12 cellular contexts compared by ENCODE assay signal in the genomic region with DNA sequence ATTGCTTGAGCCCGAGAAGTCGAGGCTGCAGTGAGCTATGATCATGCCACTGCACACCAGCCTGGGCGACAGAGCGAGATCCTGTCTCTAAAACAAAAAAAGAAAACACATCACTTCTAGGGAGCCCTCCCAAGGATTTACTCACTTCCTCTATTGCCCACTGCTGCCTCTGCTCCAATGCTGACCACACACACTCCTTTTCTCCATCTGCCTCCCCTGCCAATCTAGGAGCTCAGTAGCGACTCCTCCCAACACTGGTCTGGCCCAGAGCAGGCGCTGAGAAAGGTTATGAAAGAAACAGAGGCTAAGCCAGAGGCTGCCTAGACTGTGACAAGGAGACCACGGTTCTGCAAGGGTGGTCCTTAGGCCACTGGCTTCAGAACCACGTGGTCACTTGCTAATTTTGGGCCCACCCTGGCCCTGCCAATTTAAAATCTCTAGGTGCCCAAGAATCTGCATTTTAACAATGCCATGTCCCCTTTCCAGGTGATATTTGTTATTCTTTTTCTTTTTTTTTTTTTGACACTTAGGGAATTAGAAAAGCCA. TPM values are rescaled to one million over a fixed set of nuclear protein-coding genes. Genes with fewer than 3 reads are reported as not detected.
DNase-seq lines count a peak whose midpoint lies in the region; ATAC-seq and TF ChIP-seq lines count a peak whose summit lies in the region.
"Had no signal": no experiment of that assay in that cellular context is flagged by ENCODE, and none has a peak within 500 bp of the region (broad histone marks: within the 10 kb centered on the region; RNA-seq: fewer than 3 reads in every experiment).

No MANE protein-coding gene starts in this region.

- DNase-seq in DND-41 (no peak), MM.1S (peak; percentile 5), naive B cell (no peak), mesendoderm (no peak), RKO (ENCODE audit: low spot score) (no peak), Ammon's horn (ENCODE audit: low spot score) (no peak)
- DNase-seq in activated T-helper 1 cell treated with anti-CD3 and anti-CD28 coated beads, Interleukin-12 subunit alpha, Interleukin-12 subunit beta, Interleukin-2, Interleukin-4 antibody, amounts not matched to agents 30 ng/mL and 10 ng/mL and 1 ng/mL, durations not matched to agents 14 hours and 24 hours and 36 hours (ENCODE audit: low spot score), result no peak
- DNase-seq: NCI-H2081 had no signal

- peaks cover 64% of the 10 kb centered on the region for H3K4me1 Mint-ChIP-seq in activated T-helper 1 cell treated with anti-CD3 and anti-CD28 coated beads, Interleukin-12 subunit alpha, Interleukin-12 subunit beta, Interleukin-2, Interleukin-4 antibody, amounts not matched to agents 30 ng/mL and 10 ng/mL and 1 ng/mL, durations not matched to agents 14 hours and 24 hours and 36 hours (ENCODE audit: low read depth)
- H3K4me1 Mint-ChIP-seq in naive B cell, result peaks cover 17 to 19% (median 18%) of the 10 kb centered on the region in 3 donors

- H3K27me3 ChIP-seq in DND-41 (ENCODE audit: insufficient read depth, low read length, poor library complexity) (no peaks in the 10 kb centered on the region), MM.1S (replicated peaks; ENCODE audit: insufficient read depth, low read length) (no peaks in the 10 kb centered on the region), mesendoderm (ENCODE audit: insufficient read depth, low read length, poor library complexity) (no peaks in the 10 kb centered on the region)

- H3K4me1 ChIP-seq in DND-41 (ENCODE audit: insufficient read depth, low read length) (peaks cover 58% of the 10 kb centered on the region), MM.1S (ENCODE audit: low read length) (peaks cover 14% of the 10 kb centered on the region), mesendoderm (ENCODE audit: control insufficient read depth, low read depth, low read length) (peaks cover 7% of the 10 kb centered on the region)

- no peak overlapping the region for H4K8ac ChIP-seq in mesendoderm (ENCODE audit: low read depth, low read length)

- H3K9ac ChIP-seq in DND-41 (ENCODE audit: low read depth, low read length) (no peak overlapping the region), MM.1S (ENCODE audit: low read length) (no peak overlapping the region), mesendoderm (ENCODE audit: low read length) (no peak overlapping the region)

- H3K4me2 ChIP-seq in DND-41 (ENCODE audit: insufficient read depth, low read length) (no peak overlapping the region), MM.1S (ENCODE audit: low read depth, low read length) (no peak overlapping the region), mesendoderm (ENCODE audit: low read length) (no peak overlapping the region)

- no peak overlapping the region for H2BK15ac ChIP-seq in mesendoderm (replicated peaks; ENCODE audit: low read depth)

- H4K20me1 ChIP-seq in DND-41 (ENCODE audit: insufficient read depth, low read length) (peaks cover 31% of the 10 kb centered on the region), MM.1S (ENCODE audit: insufficient read depth, low read length) (no peaks in the 10 kb centered on the region)

- H2BK120ac ChIP-seq in mesendoderm (ENCODE audit: low read depth, low read length), result no peak overlapping the region

- H3K9me3 ChIP-seq in DND-41 (ENCODE audit: insufficient read depth, low read length, severe bottlenecking), result no peaks in the 10 kb centered on the region
- H3K9me3 ChIP-seq in MM.1S (replicated peaks; ENCODE audit: insufficient read depth, low read length), result no peaks in the 10 kb centered on the region

- 0 out of 2 replicates have a peak overlapping the region, but pooled peaks have one; percentile 9 for H3K27ac ChIP-seq in DND-41 (ENCODE audit: low read length)
- H3K27ac ChIP-seq in MM.1S (ENCODE audit: low read length), result no peak overlapping the region
- H3K27ac ChIP-seq in mesendoderm (ENCODE audit: low read depth, low read length), result no peak overlapping the region

- H2AK5ac ChIP-seq in mesendoderm (ENCODE audit: low read length), result no peak overlapping the region

- no peak overlapping the region for H4K5ac ChIP-seq in mesendoderm (ENCODE audit: low read length)

- H3K36me3 Mint-ChIP-seq in activated T-helper 1 cell treated with anti-CD3 and anti-CD28 coated beads, Interleukin-12 subunit alpha, Interleukin-12 subunit beta, Interleukin-2, Interleukin-4 antibody, amounts not matched to agents 30 ng/mL and 10 ng/mL and 1 ng/mL, durations not matched to agents 14 hours and 24 hours and 36 hours (ENCODE audit: low read depth), result peaks cover 4% of the 10 kb centered on the region
- no peaks in the 10 kb centered on the region for H3K36me3 Mint-ChIP-seq in naive B cell

- peak overlapping the region; percentile 78 for H3K4me3 Mint-ChIP-seq in activated T-helper 1 cell treated with anti-CD3 and anti-CD28 coated beads, Interleukin-12 subunit alpha, Interleukin-12 subunit beta, Interleukin-2, Interleukin-4 antibody, amounts not matched to agents 30 ng/mL and 10 ng/mL and 1 ng/mL, durations not matched to agents 14 hours and 24 hours and 36 hours
- peak overlapping the region in 7 of 8 donors; percentile 57 to 91 (median 80) for H3K4me3 Mint-ChIP-seq in naive B cell

- no CpG with 5 or more reads among the region's 8 CpGs for WGBS in mesendoderm (ENCODE audit: extremely low coverage, insufficient coverage, low lambda C conversion rate)

- no peaks in the 10 kb centered on the region for H3K9me3 Mint-ChIP-seq in activated T-helper 1 cell treated with anti-CD3 and anti-CD28 coated beads, Interleukin-12 subunit alpha, Interleukin-12 subunit beta, Interleukin-2, Interleukin-4 antibody, amounts not matched to agents 30 ng/mL and 10 ng/mL and 1 ng/mL, durations not matched to agents 14 hours and 24 hours and 36 hours
- no peaks in the 10 kb centered on the region for H3K9me3 Mint-ChIP-seq in naive B cell

- TF ChIP-seq CTCF in DND-41 (IDR thresholded peaks at IDR 0.05; ENCODE audit: borderline replicate concordance, extremely low read depth, low read length, poor library complexity, severe bottlenecking), result no peak
- TF ChIP-seq CTCF in MM.1S (IDR thresholded peaks at IDR 0.05; ENCODE audit: low read length), result no peak

- no peak overlapping the region for H2BK5ac ChIP-seq in mesendoderm (ENCODE audit: low read length)

- ATAC-seq in DND-41 (ENCODE audit: insufficient read depth, low read depth) (no peak), naive B cell (ENCODE audit: low read depth in 2 of 2) (no peak), GM19395 (IDR thresholded peaks at IDR 0.05; ENCODE audit: unreplicated experiment) (no peak)
- ATAC-seq: activated CD4-positive, CD25-positive, alpha-beta regulatory T cell treated with anti-CD3 and anti-CD28 coated beads, Interleukin-2, amount 50 U/mL, for 24 hours had no signal

- no peaks in the 10 kb centered on the region for H3K9me2 ChIP-seq in MM.1S (replicated peaks; ENCODE audit: insufficient read depth, low read length)

- H3K27ac Mint-ChIP-seq in activated T-helper 1 cell treated with anti-CD3 and anti-CD28 coated beads, Interleukin-12 subunit alpha, Interleukin-12 subunit beta, Interleukin-2, Interleukin-4 antibody, amounts not matched to agents 30 ng/mL and 10 ng/mL and 1 ng/mL, durations not matched to agents 14 hours and 24 hours and 36 hours, result peak overlapping the region; percentile 82
- peak overlapping the region in 1 of 6 donors; percentile 15 for H3K27ac Mint-ChIP-seq in naive B cell

- intact Hi-C loops in activated T-helper 1 cell treated with anti-CD3 and anti-CD28 coated beads, Interleukin-12 subunit alpha, Interleukin-12 subunit beta, Interleukin-2, Interleukin-4 antibody, amounts not matched to agents 30 ng/mL and 10 ng/mL and 1 ng/mL, durations not matched to agents 14 hours and 24 hours and 36 hours (cut with micrococcal nuclease), result loop anchor here (5.0 kb wide), 2 partner anchors 125 to 305 kb away; a partner anchor contains a TSS

- peaks cover 10% of the 10 kb centered on the region for H3F3A ChIP-seq in MM.1S (ENCODE audit: insufficient read depth, low read length)

- H3K79me1 ChIP-seq in mesendoderm (ENCODE audit: low read length), result peaks cover 9% of the 10 kb centered on the region

- H3K36me3 ChIP-seq in DND-41 (ENCODE audit: insufficient read depth, low read length), result peaks cover 30% of the 10 kb centered on the region
- no peaks in the 10 kb centered on the region for H3K36me3 ChIP-seq in MM.1S (replicated peaks; ENCODE audit: insufficient read depth, low read length)
- H3K36me3 ChIP-seq in mesendoderm (ENCODE audit: control insufficient read depth, insufficient read depth, low read length), result no peaks in the 10 kb centered on the region

- H2AFZ ChIP-seq in DND-41 (ENCODE audit: low read depth, low read length), result peak overlapping the region; percentile 81; the same call in 1 of the 2 replicates
- H2AFZ ChIP-seq in MM.1S (ENCODE audit: low read length), result 0 out of 2 replicates have a peak overlapping the region, but pooled peaks have one; percentile 7

- H3K4me3 ChIP-seq in DND-41 (ENCODE audit: low read depth in 1 of 2, low read length in 2 of 2), result no peak overlapping the region
- H3K4me3 ChIP-seq in MM.1S (ENCODE audit: low read length), result no peak overlapping the region
- no peak overlapping the region for H3K4me3 ChIP-seq in mesendoderm (ENCODE audit: low read length)

- no peak overlapping the region for H3K56ac ChIP-seq in mesendoderm (ENCODE audit: low read length)

- no peaks in the 10 kb centered on the region for H3K27me3 Mint-ChIP-seq in activated T-helper 1 cell treated with anti-CD3 and anti-CD28 coated beads, Interleukin-12 subunit alpha, Interleukin-12 subunit beta, Interleukin-2, Interleukin-4 antibody, amounts not matched to agents 30 ng/mL and 10 ng/mL and 1 ng/mL, durations not matched to agents 14 hours and 24 hours and 36 hours (ENCODE audit: insufficient read depth)
- no peaks in the 10 kb centered on the region for H3K27me3 Mint-ChIP-seq in naive B cell

- no peak overlapping the region for H3K18ac ChIP-seq in mesendoderm (ENCODE audit: low read length)

- no peak overlapping the region for H3K4ac ChIP-seq in mesendoderm (ENCODE audit: low read depth, low read length)

- H3K23ac ChIP-seq in mesendoderm (ENCODE audit: low read length), result no peak overlapping the region

- H3K79me2 ChIP-seq in DND-41 (ENCODE audit: insufficient read depth, low read length) (peaks cover 37% of the 10 kb centered on the region), MM.1S (ENCODE audit: low read length) (peaks cover 31% of the 10 kb centered on the region), mesendoderm (ENCODE audit: control insufficient read depth, insufficient read depth, low read length) (peaks cover 20% of the 10 kb centered on the region)

RNA-seq across cellular contexts. Expression of a gene that starts 1.3 kb away (rescaled TPM):
- 77.5 and 80.6 TPM in 2 replicates for total RNA-seq in activated T-helper 1 cell treated with anti-CD3 and anti-CD28 coated beads, Interleukin-12 subunit alpha, Interleukin-12 subunit beta, Interleukin-2, Interleukin-4 antibody, amounts not matched to agents 30 ng/mL and 10 ng/mL and 1 ng/mL, durations not matched to agents 14 hours and 24 hours and 36 hours
- under 1 TPM in 4 of 6 donors, not detected in 2; 0.16 to 0.78 (median 0.27) TPM for polyA plus RNA-seq in naive B cell (ENCODE audit: low read depth in 6 of 6)
- polyA plus RNA-seq in mesendoderm (2013, experiment 1 of 2), result 20.7 TPM
- 20.1 TPM for polyA plus RNA-seq in mesendoderm (2013, experiment 2 of 2)

RNA-seq across cellular contexts. Expression of a gene that starts 13.2 kb away (rescaled TPM):
- 30.7 and 31.2 TPM in 2 replicates for total RNA-seq in activated T-helper 1 cell treated with anti-CD3 and anti-CD28 coated beads, Interleukin-12 subunit alpha, Interleukin-12 subunit beta, Interleukin-2, Interleukin-4 antibody, amounts not matched to agents 30 ng/mL and 10 ng/mL and 1 ng/mL, durations not matched to agents 14 hours and 24 hours and 36 hours
- polyA plus RNA-seq in naive B cell (ENCODE audit: low read depth in 6 of 6), result 1 to 10 TPM in 1 of 6 donors, under 1 TPM in 2, not detected in 3; 0.74 to 1.0 (median 0.82) TPM
- polyA plus RNA-seq in mesendoderm (2013, experiment 1 of 2), result 9.3 TPM
- polyA plus RNA-seq in mesendoderm (2013, experiment 2 of 2), result 9.8 TPM

RNA-seq across cellular contexts. Expression of a gene that starts 20.7 kb away (rescaled TPM):
- 3.7 and 4.2 TPM in 2 replicates for total RNA-seq in activated T-helper 1 cell treated with anti-CD3 and anti-CD28 coated beads, Interleukin-12 subunit alpha, Interleukin-12 subunit beta, Interleukin-2, Interleukin-4 antibody, amounts not matched to agents 30 ng/mL and 10 ng/mL and 1 ng/mL, durations not matched to agents 14 hours and 24 hours and 36 hours
- polyA plus RNA-seq in naive B cell (ENCODE audit: low read depth in 6 of 6), result 1 to 10 TPM in 5 of 6 donors, not detected in 1; 1.2 to 4.8 (median 3.7) TPM
- polyA plus RNA-seq in mesendoderm (2013, experiment 1 of 2), result 0.07 TPM
- polyA plus RNA-seq in mesendoderm (2013, experiment 2 of 2), result 0.06 TPM

RNA-seq across cellular contexts. Expression of a gene that starts 25.3 kb away (rescaled TPM):
- 0.22 and 0.29 TPM in 2 replicates for total RNA-seq in activated T-helper 1 cell treated with anti-CD3 and anti-CD28 coated beads, Interleukin-12 subunit alpha, Interleukin-12 subunit beta, Interleukin-2, Interleukin-4 antibody, amounts not matched to agents 30 ng/mL and 10 ng/mL and 1 ng/mL, durations not matched to agents 14 hours and 24 hours and 36 hours
- polyA plus RNA-seq in naive B cell (ENCODE audit: low read depth in 6 of 6), result not detected
- 0.14 TPM for polyA plus RNA-seq in mesendoderm (2013, experiment 1 of 2)
- polyA plus RNA-seq in mesendoderm (2013, experiment 2 of 2), result 0.13 TPM
- total RNA-seq: cardiac septum, renal cortical epithelial cell had no signal

RNA-seq across cellular contexts. Expression of a gene that starts 32.7 kb away (rescaled TPM):
- 7.3 and 7.9 TPM in 2 replicates for total RNA-seq in activated T-helper 1 cell treated with anti-CD3 and anti-CD28 coated beads, Interleukin-12 subunit alpha, Interleukin-12 subunit beta, Interleukin-2, Interleukin-4 antibody, amounts not matched to agents 30 ng/mL and 10 ng/mL and 1 ng/mL, durations not matched to agents 14 hours and 24 hours and 36 hours
- 10 to 100 TPM in 1 of 6 donors, 1 to 10 TPM in 4, not detected in 1; 7.0 to 10.6 (median 8.2) TPM for polyA plus RNA-seq in naive B cell (ENCODE audit: low read depth in 6 of 6)
- 2.2 TPM for polyA plus RNA-seq in mesendoderm (2013, experiment 1 of 2)
- 1.8 TPM for polyA plus RNA-seq in mesendoderm (2013, experiment 2 of 2)
